16 cellular contexts compared by ENCODE assay signal in the genomic region with DNA sequence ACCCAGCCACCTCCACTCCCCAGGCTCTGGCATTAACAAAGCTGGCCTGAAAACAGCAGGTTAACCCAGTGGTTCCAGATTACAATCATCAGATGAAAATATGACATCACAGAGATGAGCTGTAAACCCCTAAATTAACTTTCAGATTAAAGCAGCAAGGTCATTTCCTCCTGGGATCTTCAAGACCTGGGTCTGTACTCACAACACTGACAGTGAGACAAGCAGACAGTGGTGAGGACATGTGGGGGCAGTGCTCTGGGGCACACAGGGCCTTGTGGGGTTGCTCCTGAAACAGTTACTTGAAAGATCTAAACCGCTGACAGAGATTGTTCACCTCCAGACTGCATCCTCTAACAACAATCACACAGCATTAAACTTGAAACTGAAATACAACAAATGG.
DNase-seq lines count a peak whose midpoint lies in the region; ATAC-seq and TF ChIP-seq lines count a peak whose summit lies in the region.
"Had no signal": no experiment of that assay in that cellular context is flagged by ENCODE, and none has a peak within 500 bp of the region (broad histone marks: within the 10 kb centered on the region; RNA-seq: fewer than 3 reads in every experiment).

No MANE protein-coding gene starts in this region.

- H3K27me3 Mint-ChIP-seq in activated CD8-positive, alpha-beta T cell treated with anti-CD3 and anti-CD28 coated beads for 36 hours, result no peaks in the 10 kb centered on the region
- no peaks in the 10 kb centered on the region for H3K27me3 Mint-ChIP-seq in activated CD8-positive, alpha-beta T cell treated with anti-CD3 and anti-CD28 coated beads, Interleukin-2, amount 10 ng/mL, durations not matched to agents 7 days and 5 days (ENCODE audit: low read depth)

- no peak for TF ChIP-seq CTCF in activated CD8-positive, alpha-beta T cell treated with anti-CD3 and anti-CD28 coated beads for 36 hours (IDR thresholded peaks at IDR 0.05)
- no peak for TF ChIP-seq CTCF in GM12865 (IDR thresholded peaks at IDR 0.05; ENCODE audit: insufficient read depth, low read depth, low read length, missing control alignments)

- POLR2A ChIA-PET in activated CD8-positive, alpha-beta T cell treated with anti-CD3 and anti-CD28 coated beads for 36 hours (lab: Charles Lee), result no interaction called here
- POLR2A ChIA-PET in activated CD8-positive, alpha-beta T cell treated with anti-CD3 and anti-CD28 coated beads, Interleukin-2, amount 10 ng/mL, durations not matched to agents 7 days and 5 days (lab: Charles Lee), result interaction anchor here (0.7 to 1.0 kb wide), 2 partner anchors 27 to 637 kb away, joined by 3 to 4 read pairs; no protein-coding TSS in a partner anchor

- peak overlapping the region; percentile 59 for H3K27ac Mint-ChIP-seq in activated CD8-positive, alpha-beta T cell treated with anti-CD3 and anti-CD28 coated beads for 36 hours
- no peak overlapping the region for H3K27ac Mint-ChIP-seq in activated CD8-positive, alpha-beta T cell treated with anti-CD3 and anti-CD28 coated beads, Interleukin-2, amount 10 ng/mL, durations not matched to agents 7 days and 5 days
- H3K27ac Mint-ChIP-seq: GM23338 had no signal

- DNase-seq in activated CD8-positive, alpha-beta T cell treated with anti-CD3 and anti-CD28 coated beads for 36 hours, result peak; percentile 38
- no peak for DNase-seq in activated CD8-positive, alpha-beta T cell treated with anti-CD3 and anti-CD28 coated beads, Interleukin-2, amount 10 ng/mL, durations not matched to agents 7 days and 5 days
- DNase-seq in GM12865 (ENCODE audit: low read depth) (peak; percentile 37), UCSD-AML1 (lab: John Stamatoyannopoulos, UW; ENCODE audit: unreplicated experiment) (peak; percentile 9), dedifferentiated amniotic fluid mesenchymal stem cell (ENCODE audit: extremely low spot score) (no peak)
- peak; percentile 4 to 12 for DNase-seq in stimulated activated CD8-positive, alpha-beta memory T cell treated with anti-CD3 and anti-CD28 coated beads, Interleukin-15, amount 100 ng/mL, for 48 hours (ENCODE audit: low read depth in 2 of 2)
- DNase-seq: C1 segment of cervical spinal cord, GF-D8, NCI-H1436, NCI-H2029, NCI-H2171, NCI-H446 had no signal

- H3K36me3 Mint-ChIP-seq in activated CD8-positive, alpha-beta T cell treated with anti-CD3 and anti-CD28 coated beads for 36 hours (ENCODE audit: low read depth), result peaks cover 11% of the 10 kb centered on the region
- H3K36me3 Mint-ChIP-seq in activated CD8-positive, alpha-beta T cell treated with anti-CD3 and anti-CD28 coated beads, Interleukin-2, amount 10 ng/mL, durations not matched to agents 7 days and 5 days (ENCODE audit: low read depth), result no peaks in the 10 kb centered on the region

- H3K4me3 ChIP-seq in GM12865 (ENCODE audit: low read depth, low read length), result no peak overlapping the region
- H3K4me3 ChIP-seq: A549, GM23338 had no signal

- CTCF ChIA-PET in activated CD8-positive, alpha-beta T cell treated with anti-CD3 and anti-CD28 coated beads for 36 hours (lab: Charles Lee), result no interaction called here
- CTCF ChIA-PET in activated CD8-positive, alpha-beta T cell treated with anti-CD3 and anti-CD28 coated beads, Interleukin-2, amount 10 ng/mL, durations not matched to agents 7 days and 5 days (lab: Charles Lee), result no interaction called here

- intact Hi-C loops in activated CD8-positive, alpha-beta T cell treated with anti-CD3 and anti-CD28 coated beads for 36 hours (cut with micrococcal nuclease), result no loop called here

- peak; percentile 96 for ATAC-seq in activated CD8-positive, alpha-beta T cell treated with anti-CD3 and anti-CD28 coated beads for 36 hours
- ATAC-seq in activated CD8-positive, alpha-beta T cell treated with anti-CD3 and anti-CD28 coated beads, Interleukin-2, amount 10 ng/mL, durations not matched to agents 7 days and 5 days, result no peak
- ATAC-seq in GM21529 (IDR thresholded peaks at IDR 0.05; ENCODE audit: unreplicated experiment), result no peak
- ATAC-seq: A549, GM23338, HCT116 had no signal

- peaks cover 11% of the 10 kb centered on the region for H3K4me1 Mint-ChIP-seq in activated CD8-positive, alpha-beta T cell treated with anti-CD3 and anti-CD28 coated beads for 36 hours (ENCODE audit: low read depth)
- H3K4me1 Mint-ChIP-seq in activated CD8-positive, alpha-beta T cell treated with anti-CD3 and anti-CD28 coated beads, Interleukin-2, amount 10 ng/mL, durations not matched to agents 7 days and 5 days (ENCODE audit: low read depth), result peaks cover 6% of the 10 kb centered on the region

- H3K4me3 Mint-ChIP-seq in activated CD8-positive, alpha-beta T cell treated with anti-CD3 and anti-CD28 coated beads for 36 hours, result no peak overlapping the region
- H3K4me3 Mint-ChIP-seq in activated CD8-positive, alpha-beta T cell treated with anti-CD3 and anti-CD28 coated beads, Interleukin-2, amount 10 ng/mL, durations not matched to agents 7 days and 5 days, result no peak overlapping the region
- H3K4me3 Mint-ChIP-seq: GM23338 had no signal

- H3K9me3 Mint-ChIP-seq in activated CD8-positive, alpha-beta T cell treated with anti-CD3 and anti-CD28 coated beads for 36 hours, result no peaks in the 10 kb centered on the region
- peaks cover 6% of the 10 kb centered on the region for H3K9me3 Mint-ChIP-seq in activated CD8-positive, alpha-beta T cell treated with anti-CD3 and anti-CD28 coated beads, Interleukin-2, amount 10 ng/mL, durations not matched to agents 7 days and 5 days (ENCODE audit: insufficient read depth)

Comparison
In these comparisons a context has a peak if more than half of its experiments do, and no peak if none do; other contexts are left out.
1. DNase-seq: peak in activated CD8-positive, alpha-beta T cell treated with anti-CD3 and anti-CD28 coated beads for 36 hours (single experiment), GM12865 (single experiment), UCSD-AML1 (single experiment) and stimulated activated CD8-positive, alpha-beta memory T cell treated with anti-CD3 and anti-CD28 coated beads, Interleukin-15, amount 100 ng/mL, for 48 hours (2 of 2); none in activated CD8-positive, alpha-beta T cell treated with anti-CD3 and anti-CD28 coated beads, Interleukin-2, amount 10 ng/mL, durations not matched to agents 7 days and 5 days (single experiment) and dedifferentiated amniotic fluid mesenchymal stem cell (single experiment).